ENCODE assay signal across 11 cellular contexts in the genomic region with DNA sequence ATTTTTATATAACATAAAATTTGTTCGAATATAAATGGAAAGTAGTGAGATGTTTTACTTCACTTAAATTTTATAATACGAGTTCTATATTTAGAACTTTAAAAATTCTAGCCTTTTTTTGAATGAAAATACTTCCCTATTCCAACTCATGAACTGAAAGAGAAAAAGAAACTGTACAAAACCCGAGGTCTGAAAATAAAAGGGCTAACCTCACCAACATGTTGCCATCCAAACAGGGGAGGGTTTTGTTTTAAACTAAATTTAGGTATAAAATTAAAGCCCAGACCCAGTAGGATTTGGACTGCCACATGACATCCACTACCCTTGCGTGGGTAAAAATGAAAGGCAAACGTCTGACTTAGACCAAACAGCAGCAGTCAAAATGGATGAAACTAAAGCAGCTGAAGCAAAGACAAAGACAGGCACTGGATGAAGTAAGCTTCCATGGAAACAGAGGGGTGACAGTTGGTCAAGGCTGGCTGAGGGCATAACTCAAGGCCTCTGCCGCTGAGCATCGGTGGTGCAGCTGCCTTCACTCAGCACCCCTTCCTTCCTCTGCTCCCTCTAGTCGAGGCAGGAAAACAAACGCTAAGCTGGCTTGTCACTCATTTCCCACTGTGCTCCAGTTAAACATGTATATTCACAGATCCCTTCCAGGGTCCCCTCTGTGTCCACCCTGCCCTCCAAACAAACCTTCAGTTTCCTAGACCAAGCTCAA. TPM values are rescaled to one million over a fixed set of nuclear protein-coding genes. Genes with fewer than 3 reads are reported as not detected.
A peak's percentile ranks its signal among the peaks of the same experiment; 100 is the strongest.
DNase-seq lines count a peak whose midpoint lies in the region; ATAC-seq and TF ChIP-seq lines count a peak whose summit lies in the region.
"Had no signal": no experiment of that assay in that cellular context is flagged by ENCODE, and none has a peak within 500 bp of the region (broad histone marks: within the 10 kb centered on the region; RNA-seq: fewer than 3 reads in every experiment).

No MANE protein-coding gene starts in this region.

- TF ChIP-seq CTCF in GM13976 (IDR thresholded peaks at IDR 0.05; ENCODE audit: borderline replicate concordance, control extremely low read depth, extremely low read depth, insufficient read depth, missing control alignments): no peak
- TF ChIP-seq CTCF in coronary artery (IDR thresholded peaks at IDR 0.05): no peak
- no peak for TF ChIP-seq CTCF in foreskin keratinocyte (conservative IDR thresholded peaks at IDR 0.05)

- H3K27me3 ChIP-seq in rectal smooth muscle tissue (ENCODE audit: control insufficient read depth, insufficient read depth, low read length) (no peaks in the 10 kb centered on the region), foreskin keratinocyte (no peaks in the 10 kb centered on the region)

- H3K4me1 ChIP-seq in rectal smooth muscle tissue (ENCODE audit: control insufficient read depth, insufficient read depth, low read length) (peaks cover 25% of the 10 kb centered on the region), foreskin keratinocyte (peaks cover 20% of the 10 kb centered on the region)

- H3K9ac ChIP-seq in rectal smooth muscle tissue (ENCODE audit: low read length): no peak overlapping the region

- ATAC-seq in HG02759 (IDR thresholded peaks at IDR 0.05; ENCODE audit: unreplicated experiment) (peak; percentile 49), foreskin keratinocyte (no peak), GM21737 (IDR thresholded peaks at IDR 0.05; ENCODE audit: unreplicated experiment) (no peak)

- in situ Hi-C loops in GM13976 (cut with MboI; ENCODE audit: low sequenced_read_pairs, unreplicated experiment): no loop called here

- H3K36me3 ChIP-seq in rectal smooth muscle tissue (ENCODE audit: control insufficient read depth, insufficient read depth, low read length): no peaks in the 10 kb centered on the region

- peak; percentile 22 for DNase-seq in GM13976 (ENCODE audit: low spot score)
- DNase-seq in coronary artery (ENCODE audit: low spot score): no peak
- DNase-seq in effector CD8-positive, alpha-beta T cell (lab: John Stamatoyannopoulos, UW): no peak
- no peak for DNase-seq in NCI-H69 (lab: John Stamatoyannopoulos, UW)
- DNase-seq in foreskin keratinocyte: no peak
- DNase-seq: NCI-H187 treated with DMSO at 0.1 percent for 48 hours had no signal

- H3K27ac ChIP-seq in coronary artery: peak overlapping the region; percentile 55 to 79
- peak overlapping the region; percentile 3 for H3K27ac ChIP-seq in rectal smooth muscle tissue (ENCODE audit: low read depth, low read length)
- H3K27ac ChIP-seq in foreskin keratinocyte: no peak overlapping the region

- H3K4me3 ChIP-seq in coronary artery (peak overlapping the region; percentile 51), rectal smooth muscle tissue (ENCODE audit: low read length) (no peak overlapping the region)
- H3K4me3 ChIP-seq: smooth muscle cell had no signal

RNA-seq across cellular contexts. Expression of a gene that starts 58.1 kb away (rescaled TPM):
- not detected in 2 replicates for total RNA-seq in foreskin keratinocyte
- polyA plus RNA-seq in foreskin keratinocyte: not detected in 2 replicates
- total RNA-seq: smooth muscle cell; T-helper 2 cell treated with Interferon-gamma antibody and Interleukin-4, amounts not matched to agents 100 ng/mL and 5 ng/mL, for 36 hours had no signal
